Comparison of ENCODE assay signal across 8 cellular contexts in the genomic region with DNA sequence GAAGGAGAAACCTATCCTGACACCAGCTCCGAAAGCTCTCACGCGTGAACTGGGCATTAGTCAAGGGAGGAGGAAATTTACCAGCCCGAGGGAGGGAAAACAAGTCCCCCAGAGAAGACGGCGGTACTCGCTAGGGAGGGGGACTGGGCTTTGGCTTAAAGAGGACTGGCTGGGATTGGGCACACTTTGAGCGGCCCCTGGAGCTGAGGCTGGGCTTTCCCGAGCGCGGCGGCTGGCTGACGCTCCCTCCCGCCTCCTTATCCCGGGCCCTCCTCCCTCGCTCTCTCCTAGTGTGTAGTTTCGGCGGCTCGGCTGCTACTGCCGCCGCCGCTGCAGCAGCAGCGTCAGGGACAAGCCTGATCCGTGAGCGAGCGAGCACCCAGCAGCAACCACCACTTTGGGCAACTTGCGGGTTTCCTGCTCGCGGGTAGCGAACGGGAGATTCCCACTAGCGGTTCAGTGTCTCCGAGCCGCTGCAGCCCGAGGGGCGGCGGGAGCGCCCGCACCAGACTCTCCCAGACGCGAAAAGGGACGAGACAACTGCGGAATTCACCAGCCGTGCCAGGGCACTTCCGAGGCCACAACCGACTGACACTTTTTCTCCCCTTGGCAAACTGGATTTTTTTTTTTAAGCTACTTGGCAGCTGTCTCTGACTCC. TPM values are rescaled to one million over a fixed set of nuclear protein-coding genes. Genes with fewer than 3 reads are reported as not detected.
DNase-seq lines count a peak whose midpoint lies in the region; ATAC-seq lines count a peak whose summit lies in the region.

No MANE protein-coding gene starts in this region.

- H3K27ac ChIP-seq in temporal lobe (ENCODE audit: low read depth, low read length) = peak overlapping the region; percentile 69

- no peak for ATAC-seq in HG03280 (IDR thresholded peaks at IDR 0.05; ENCODE audit: unreplicated experiment)

- peak; percentile 19 for DNase-seq in stimulated activated CD4-positive, alpha-beta T cell treated with anti-CD3 and anti-CD28 coated beads, Interleukin-15, amount 100 ng/mL, for 24 hours
- no peak for DNase-seq in stimulated activated CD4-positive, alpha-beta T cell treated with anti-CD3 and anti-CD28 coated beads, Interleukin-4, amount 100 ng/mL, for 1 hour
- DNase-seq in NCI-H748 (lab: John Stamatoyannopoulos, UW; ENCODE audit: unreplicated experiment) (peak; percentile 77), dedifferentiated amniotic fluid mesenchymal stem cell (ENCODE audit: extremely low spot score) (peak; percentile 75), left kidney (ENCODE audit: low read depth, low spot score) (peak; percentile 89), GOT3 (lab: John Stamatoyannopoulos, UW) (no peak)

RNA-seq across cellular contexts. Expression of gene PCDH7, which starts 0.7 kb away (rescaled TPM):
- 35.2 TPM for total RNA-seq in temporal lobe

Comparison
In these comparisons a context has a peak if more than half of its experiments do, and no peak if none do; other contexts are left out.
1. DNase-seq: peak in stimulated activated CD4-positive, alpha-beta T cell treated with anti-CD3 and anti-CD28 coated beads, Interleukin-15, amount 100 ng/mL, for 24 hours (single experiment), NCI-H748 (single experiment), dedifferentiated amniotic fluid mesenchymal stem cell (single experiment) and left kidney (single experiment); none in stimulated activated CD4-positive, alpha-beta T cell treated with anti-CD3 and anti-CD28 coated beads, Interleukin-4, amount 100 ng/mL, for 1 hour (single experiment) and GOT3 (single experiment).